Comparison of ENCODE assay signal across 8 cellular contexts in the genomic region with DNA sequence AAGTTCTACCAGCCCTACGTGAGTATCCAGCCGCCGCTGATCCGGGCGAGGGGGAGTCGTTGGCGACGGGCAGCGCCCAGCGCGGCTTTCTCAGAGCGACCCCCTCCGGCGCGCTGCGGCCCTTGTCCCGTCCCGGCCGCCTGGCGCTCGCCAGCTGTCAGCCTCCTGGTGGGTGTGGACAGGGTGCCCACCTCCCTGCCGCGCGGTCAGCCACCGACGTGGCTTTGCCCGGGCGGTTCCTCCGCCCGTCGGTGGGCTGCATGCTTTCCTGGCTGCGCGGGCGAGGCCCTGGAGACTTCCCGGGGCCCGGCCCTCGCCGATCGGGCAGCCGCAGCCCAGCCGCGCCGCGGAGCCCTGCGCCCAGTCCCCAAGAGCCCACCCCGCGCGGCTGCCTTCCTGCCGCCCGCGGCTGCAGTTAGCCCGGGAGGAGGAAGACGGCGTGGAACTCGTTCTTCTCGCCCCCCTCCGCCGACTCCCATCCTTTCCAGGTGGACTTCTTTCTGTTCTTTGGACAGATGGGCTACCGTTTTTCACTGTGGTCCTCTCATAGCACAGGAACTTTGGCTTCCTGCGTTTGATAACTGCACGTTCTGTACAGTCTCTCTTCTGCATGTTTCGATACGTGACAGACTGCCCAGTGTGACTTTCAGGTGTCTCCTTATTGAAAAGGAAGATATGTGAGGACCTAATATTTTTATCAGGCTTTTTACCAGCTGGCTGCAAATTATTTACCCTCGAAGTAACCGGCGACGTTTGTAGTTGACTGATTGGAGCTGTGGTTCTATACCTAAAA. TPM values are rescaled to one million over a fixed set of nuclear protein-coding genes. Genes with fewer than 3 reads are reported as not detected.
DNase-seq lines count a peak whose midpoint lies in the region; ATAC-seq and TF ChIP-seq lines count a peak whose summit lies in the region.

No MANE protein-coding gene starts in this region.

- CTCF ChIA-PET in AG04450 (lab: Charles Lee), result interaction anchor here (0.5 to 2.0 kb wide), 7 partner anchors 8 to 295 kb away, joined by 3 to 7 read pairs (median 4); no protein-coding TSS in a partner anchor

- no peak for TF ChIP-seq POLR2A in vagina (IDR thresholded peaks at IDR 0.05)

- no peak for TF ChIP-seq CTCF in AG04450 (IDR thresholded peaks at IDR 0.05; ENCODE audit: low read depth, low read length)
- peak; percentile 20; the same call in 1 of the 2 replicates for TF ChIP-seq CTCF in GM12874 (IDR thresholded peaks at IDR 0.05; ENCODE audit: insufficient read depth, low read depth, low read length)
- TF ChIP-seq CTCF in WI38 (IDR thresholded peaks at IDR 0.05; ENCODE audit: low read depth, low read length), result no peak
- TF ChIP-seq CTCF in vagina (IDR thresholded peaks at IDR 0.05), result no peak

- H3K27ac ChIP-seq in AG04450 (ENCODE audit: low read depth, low read length) (peak overlapping the region; percentile 47), epithelial cell of prostate (peak overlapping the region; percentile 81), mucosa of rectum (ENCODE audit: low read depth in 2 of 2, low read length in 2 of 2) (peak overlapping the region; percentile 93 to 94), vagina (peak overlapping the region; percentile 94)

- H3K9ac ChIP-seq in mucosa of rectum (ENCODE audit: low read depth in 1 of 2, low read length in 2 of 2), result peak overlapping the region; percentile 81 to 92

- POLR2A ChIA-PET in AG04450 (lab: Yijun Ruan, JAX), result interaction anchor here (0.6 kb wide), 1 partner anchor 30 kb away, joined by 4 read pairs; no protein-coding TSS in a partner anchor

- H3K4me3 ChIP-seq in AG04450 (ENCODE audit: low read depth, low read length) (peak overlapping the region; percentile 91), WI38 (ENCODE audit: low read depth, low read length) (peak overlapping the region; percentile 91), mucosa of rectum (ENCODE audit: low read length in 2 of 2) (peak overlapping the region; percentile 93), vagina (peak overlapping the region; percentile 86 to 99)

- ATAC-seq in HG02623 (IDR thresholded peaks at IDR 0.05; ENCODE audit: unreplicated experiment), result peak; percentile 28

- intact Hi-C loops in vagina (cut with DNase I), result loop anchor here (5.0 kb wide), 1 partner anchor 215 kb away; a partner anchor contains a TSS

- H3K27me3 ChIP-seq in AG04450 (ENCODE audit: control insufficient read depth, insufficient read depth, low read length) (no peaks in the 10 kb centered on the region), mucosa of rectum (ENCODE audit: control insufficient read depth in 2 of 2, insufficient read depth in 2 of 2, low read length in 2 of 2) (no peaks in the 10 kb centered on the region), vagina (no peaks in the 10 kb centered on the region)

- H3K9me3 ChIP-seq in AG04450 (ENCODE audit: control insufficient read depth, insufficient read depth, low read length) (no peaks in the 10 kb centered on the region), mucosa of rectum (ENCODE audit: control insufficient read depth in 2 of 2, low read length in 2 of 2) (no peaks in the 10 kb centered on the region), vagina (no peaks in the 10 kb centered on the region)

- H3K36me3 ChIP-seq in mucosa of rectum (ENCODE audit: control insufficient read depth in 2 of 2, insufficient read depth in 2 of 2, low read length in 2 of 2) (peaks cover 2 to 4% of the 10 kb centered on the region in 2 donors), vagina (peaks cover 0 to 3% of the 10 kb centered on the region in 2 donors)

- DNase-seq in AG04450 (ENCODE audit: low read depth, low spot score) (no peak), NCI-H1092 (lab: John Stamatoyannopoulos, UW) (peak; percentile 57), epithelial cell of prostate (ENCODE audit: low read depth, low spot score) (no peak), vagina (ENCODE audit: extremely low spot score in 2 of 2) (no peak)

- H3K4me1 ChIP-seq in mucosa of rectum (ENCODE audit: control insufficient read depth in 2 of 2, insufficient read depth in 2 of 2, low read length in 2 of 2) (peaks cover 15 to 28% of the 10 kb centered on the region in 2 donors), vagina (peaks cover 66% of the 10 kb centered on the region)

RNA-seq across cellular contexts. Expression of a gene that starts 0.6 kb away (rescaled TPM):
- 109 and 171 TPM in 2 replicates for polyA plus RNA-seq in AG04450 (2011; rRNA removed)
- 13.6 and 33.1 TPM in 2 replicates for polyA minus RNA-seq in AG04450 (2011; rRNA and poly(A)+ RNA removed)
- total RNA-seq in vagina, result 36.8 TPM

RNA-seq across cellular contexts. Expression of a gene that starts 0.9 kb away (rescaled TPM):
- 112 and 154 TPM in 2 replicates for polyA plus RNA-seq in AG04450 (2011; rRNA removed)
- 23.0 and 52.6 TPM in 2 replicates for polyA minus RNA-seq in AG04450 (2011; rRNA and poly(A)+ RNA removed)
- 50.6 TPM for total RNA-seq in vagina

RNA-seq across cellular contexts. Expression of a gene that starts 25.8 kb away (rescaled TPM):
- 2.0 and 2.2 TPM in 2 replicates for polyA plus RNA-seq in AG04450 (2011; rRNA removed)
- 0.87 and 1.3 TPM in 2 replicates for polyA minus RNA-seq in AG04450 (2011; rRNA and poly(A)+ RNA removed)
- total RNA-seq in vagina, result 16.0 TPM
